ENCODE assay signal across 6 cellular contexts in the genomic region with DNA sequence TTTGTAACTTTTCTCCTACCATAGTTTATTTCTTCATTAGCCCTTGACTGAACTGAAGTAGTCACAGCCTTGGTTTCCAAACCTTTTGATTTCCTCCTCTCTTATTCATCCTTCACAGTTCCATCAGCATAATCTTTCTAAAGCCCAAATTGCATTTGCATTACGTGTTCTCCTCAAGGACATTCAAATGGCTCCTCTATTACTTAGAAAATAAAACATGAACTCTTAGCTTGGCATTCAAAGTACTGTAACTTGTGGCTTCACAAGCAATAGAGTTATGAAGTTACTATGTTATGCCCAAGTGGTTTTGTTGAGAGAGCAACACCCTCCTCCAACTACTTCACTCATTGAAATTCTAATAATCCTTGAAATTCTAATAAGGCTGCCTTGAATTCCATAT.
DNase-seq lines count a peak whose midpoint lies in the region; ATAC-seq, FAIRE-seq and TF ChIP-seq lines count a peak whose summit lies in the region.
"Not testable (repeated sequence)": the region's sequence is repeated elsewhere in the genome, so short reads cannot be mapped to it uniquely, and the experiment has no call there.

No MANE protein-coding gene starts in this region.

- not testable (repeated sequence) for H3K23ac ChIP-seq in H1 (ENCODE audit: insufficient read length)

- H3K56ac ChIP-seq in H1 (replicated peaks; ENCODE audit: insufficient read length, low read depth, low read length), result not testable (repeated sequence)

- POLR2A ChIA-PET in H1 (lab: Charles Lee; ENCODE audit: partially characterized antibody), result not testable (repeated sequence)

- not testable (repeated sequence) for H4K91ac ChIP-seq in H1 (replicated peaks; ENCODE audit: insufficient read length, low read length)

- H4K8ac ChIP-seq in H1 (ENCODE audit: extremely low read depth, insufficient read depth, low read length), result not testable (repeated sequence)

- not testable (repeated sequence) for H3K79me2 ChIP-seq in H1 (ENCODE audit: control insufficient read depth in 1 of 2, insufficient read depth in 2 of 2, low read length in 2 of 2)

- TF ChIP-seq EP300 in H1 (IDR thresholded peaks at IDR 0.05; ENCODE audit: borderline replicate concordance in 1 of 2, low read depth in 2 of 2, low read length in 2 of 2), result not testable (repeated sequence)

- DNase-seq in D721Med (ENCODE audit: insufficient read length, low spot score); H54 (ENCODE audit: insufficient read length, low spot score); H1 (ENCODE audit: low read depth in 1 of 2, low spot score in 2 of 2); lower lobe of right lung; upper lobe of right lung: not testable (repeated sequence)
- peak; percentile 1 for DNase-seq in fibroblast of the aortic adventitia (ENCODE audit: low read depth)

- not testable (repeated sequence) for H3K23me2 ChIP-seq in H1 (ENCODE audit: low read depth, low read length)

- TF ChIP-seq CTCF in D721Med (IDR thresholded peaks at IDR 0.05; ENCODE audit: insufficient read depth, missing control alignments); H1 (IDR thresholded peaks at IDR 0.05; ENCODE audit: control extremely low read depth in 1 of 3, insufficient read depth in 1 of 3, low read depth in 1 of 3, low read length in 3 of 3); fibroblast of the aortic adventitia (IDR thresholded peaks at IDR 0.05; ENCODE audit: insufficient read depth, low read length); lower lobe of right lung (IDR thresholded peaks at IDR 0.05); upper lobe of right lung (IDR thresholded peaks at IDR 0.05): not testable (repeated sequence)

- not testable (repeated sequence) for H2BK5ac ChIP-seq in H1 (ENCODE audit: low read depth, low read length)

- not testable (repeated sequence) for H2BK12ac ChIP-seq in H1 (ENCODE audit: low read depth, low read length)

- not testable (repeated sequence) for H3K27me3 ChIP-seq in H1 (replicated peaks in 1 of 4; ENCODE audit: control insufficient read depth in 3 of 4, extremely low read depth in 1 of 4, insufficient read depth in 3 of 4, low read length in 3 of 4); lower lobe of right lung (ENCODE audit: low read depth); upper lobe of right lung

- TF ChIP-seq POLR2A in H54 (IDR thresholded peaks at IDR 0.05; ENCODE audit: low read depth, low read length); H1 (IDR thresholded peaks at IDR 0.05; ENCODE audit: control extremely low read depth in 1 of 2, low read depth in 2 of 2, low read length in 2 of 2): not testable (repeated sequence)

- not testable (repeated sequence) for H3K4ac ChIP-seq in H1 (replicated peaks; ENCODE audit: insufficient read length, low read depth, low read length)

- intact Hi-C loops in lower lobe of right lung (cut with DNase I); upper lobe of right lung (cut with DNase I): not testable (repeated sequence)

- H3K4me1 ChIP-seq in H1 (replicated peaks in 1 of 4; ENCODE audit: control insufficient read depth in 3 of 4, insufficient read depth in 4 of 4, low read length in 3 of 4); lower lobe of right lung; upper lobe of right lung: not testable (repeated sequence)

- peak; percentile 50 to 76 for ATAC-seq in lower lobe of right lung
- peak; percentile 62 for ATAC-seq in upper lobe of right lung

- not testable (repeated sequence) for H2BK15ac ChIP-seq in H1 (ENCODE audit: low read length)

- H2BK20ac ChIP-seq in H1 (ENCODE audit: low read length), result not testable (repeated sequence)

- not testable (repeated sequence) for H3K4me2 ChIP-seq in H1 (ENCODE audit: insufficient read depth in 1 of 2, low read depth in 2 of 2, low read length in 2 of 2)

- not testable (repeated sequence) for H4K20me1 ChIP-seq in H1 (replicated peaks in 1 of 2; ENCODE audit: control insufficient read depth in 1 of 2, insufficient read depth in 2 of 2, low read length in 2 of 2)

- H2AK5ac ChIP-seq in H1 (ENCODE audit: low read depth, low read length), result not testable (repeated sequence)

- not testable (repeated sequence) for H3K4me3 ChIP-seq in H1 (ENCODE audit: extremely low read depth in 1 of 4, insufficient read depth in 2 of 4, low read depth in 3 of 4, low read length in 4 of 4); fibroblast of the aortic adventitia (ENCODE audit: low read depth, low read length); lower lobe of right lung; upper lobe of right lung

- H2AFZ ChIP-seq in H1 (ENCODE audit: low read length), result not testable (repeated sequence)

- FAIRE-seq in D721Med (lab: Jason Lieb, UNC), result peak; percentile 87
- FAIRE-seq in H54 (lab: Jason Lieb, UNC), result peak; percentile 93
- FAIRE-seq in H1 (lab: Jason Lieb, UNC), result peak; percentile 97

- CTCF ChIA-PET in H1 (lab: Charles Lee; ENCODE audit: partially characterized antibody), result not testable (repeated sequence)

- not testable (repeated sequence) for H4K5ac ChIP-seq in H1 (ENCODE audit: insufficient read length, low read depth, low read length)

- H3K9me3 ChIP-seq in H1 (ENCODE audit: insufficient read depth in 2 of 2, low read depth in 1 of 2, low read length in 1 of 2); lower lobe of right lung; upper lobe of right lung: not testable (repeated sequence)

- H3K79me1 ChIP-seq in H1 (ENCODE audit: low read depth, low read length), result not testable (repeated sequence)

- no CpG with 5 or more reads among the region's 1 CpG for WGBS in H1 (ENCODE audit: extremely low coverage in 1 of 2, insufficient coverage in 1 of 2, insufficient read length in 1 of 2, insufficient replicate concordance in 2 of 2, low coverage in 1 of 2, low lambda C conversion rate in 2 of 2, missing lambda C conversion rate in 1 of 2), 2 experiments

- not testable (repeated sequence) for TF ChIP-seq RAD21 in H1 (IDR thresholded peaks at IDR 0.05 in 1 of 2, conservative IDR thresholded peaks at IDR 0.05 in 1 of 2; ENCODE audit: low read depth in 2 of 2, low read length in 2 of 2)

- H3K27ac ChIP-seq in H1 (ENCODE audit: low read depth, low read length); lower lobe of right lung; upper lobe of right lung: not testable (repeated sequence)

- not testable (repeated sequence) for H3K18ac ChIP-seq in H1 (ENCODE audit: extremely low read depth, low read length)

- not testable (repeated sequence) for H2BK120ac ChIP-seq in H1 (replicated peaks; ENCODE audit: low read depth, low read length)

- not testable (repeated sequence) for H3K14ac ChIP-seq in H1 (ENCODE audit: insufficient read length)

- not testable (repeated sequence) for H3K9ac ChIP-seq in H1 (replicated peaks in 1 of 4; ENCODE audit: extremely low read depth in 1 of 4, low read depth in 3 of 4, low read length in 3 of 4)

- not testable (repeated sequence) for H3K36me3 ChIP-seq in H1 (ENCODE audit: control insufficient read depth in 2 of 4, insufficient read depth in 4 of 4, low read length in 3 of 4); lower lobe of right lung; upper lobe of right lung
